Comparison of ENCODE assay signal across 22 cellular contexts in the genomic region with DNA sequence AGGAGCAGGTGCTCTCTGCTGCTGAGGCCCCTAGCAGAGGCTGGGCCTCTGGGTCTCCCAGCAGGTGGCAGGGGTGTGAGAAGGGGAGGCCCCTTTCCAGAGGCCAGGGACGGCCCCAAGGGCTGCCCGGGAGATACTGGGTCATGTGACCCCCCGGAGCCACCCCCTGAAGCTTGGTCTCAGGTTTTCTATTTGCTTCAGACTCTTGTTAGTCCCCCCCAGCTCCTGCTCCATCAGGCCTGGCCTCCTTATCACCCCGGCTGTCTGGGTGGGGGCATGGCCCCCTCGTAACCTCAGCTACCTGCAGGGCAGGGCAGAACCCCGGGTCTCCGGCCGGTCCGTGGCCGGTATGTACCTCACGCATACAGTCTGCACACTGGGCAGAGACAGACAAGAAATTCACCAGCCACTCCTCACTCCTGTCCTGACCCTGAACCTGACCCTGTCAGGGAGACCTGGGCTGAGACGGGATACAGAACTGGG. TPM values are rescaled to one million over a fixed set of nuclear protein-coding genes. Genes with fewer than 3 reads are reported as not detected.
A peak's percentile ranks its signal among the peaks of the same experiment; 100 is the strongest.
DNase-seq lines count a peak whose midpoint lies in the region; ATAC-seq and TF ChIP-seq lines count a peak whose summit lies in the region.
"Had no signal": no experiment of that assay in that cellular context is flagged by ENCODE, and none has a peak within 500 bp of the region (broad histone marks: within the 10 kb centered on the region; RNA-seq: fewer than 3 reads in every experiment).

No MANE protein-coding gene starts in this region.

- no peak overlapping the region for H3K4me2 ChIP-seq in SK-N-SH

- POLR2A ChIA-PET in SK-N-SH (lab: Yijun Ruan, JAX), result interaction anchor here (0.5 kb wide), 1 partner anchor 990 kb away, joined by 3 read pairs; no protein-coding TSS in a partner anchor

- H3K36me3 Mint-ChIP-seq in naive B cell, result no peaks in the 10 kb centered on the region
- H3K36me3 Mint-ChIP-seq: activated CD4-positive, alpha-beta memory T cell treated with anti-CD3 and anti-CD28 coated beads for 36 hours; activated naive CD8-positive, alpha-beta T cell treated with anti-CD3 and anti-CD28 coated beads, Interleukin-2, amount 10 ng/mL, durations not matched to agents 7 days and 5 days; T-cell had no signal

- H3K79me2 ChIP-seq in SK-N-SH (ENCODE audit: insufficient read depth), result no peaks in the 10 kb centered on the region

- H3K9me3 Mint-ChIP-seq in naive B cell, result peaks cover 0 to 2% (median 0%) of the 10 kb centered on the region in 7 donors
- H3K9me3 Mint-ChIP-seq: activated CD4-positive, alpha-beta memory T cell treated with anti-CD3 and anti-CD28 coated beads for 36 hours; activated naive CD8-positive, alpha-beta T cell treated with anti-CD3 and anti-CD28 coated beads, Interleukin-2, amount 10 ng/mL, durations not matched to agents 7 days and 5 days; T-cell had no signal

- H2AFZ ChIP-seq in SK-N-SH (ENCODE audit: low read depth), result no peak overlapping the region

- peaks cover 0 to 4% (median 0%) of the 10 kb centered on the region in 3 donors for H3K27me3 Mint-ChIP-seq in naive B cell

- no peak for TF ChIP-seq EP300 in SK-N-SH (IDR thresholded peaks at IDR 0.05; ENCODE audit: borderline replicate concordance in 1 of 2, low read depth in 1 of 2, low read length in 1 of 2)

- no peaks in the 10 kb centered on the region for H3K9me2 ChIP-seq in SK-N-SH

- H3K27me3 ChIP-seq in gastrocnemius medialis (peaks cover 36 to 42% (median 38%) of the 10 kb centered on the region in 3 donors), SK-N-SH (ENCODE audit: insufficient read depth) (peaks cover 27% of the 10 kb centered on the region)
- H3K27me3 ChIP-seq: ovary, testis had no signal

- DNase-seq in GM10266 (ENCODE audit: extremely low spot score) (peak; percentile 63), GM20000 (ENCODE audit: low spot score) (peak; percentile 67), RPMI8226 (peak; percentile 47), naive B cell (peak; percentile 48), NCI-H774 (lab: John Stamatoyannopoulos, UW) (no peak), gastrocnemius medialis (no peak), SK-N-SH (no peak)
- DNase-seq in activated CD4-positive, alpha-beta T cell treated with anti-CD3 and anti-CD28 coated beads, Interleukin-2, amount 50 U/mL, for 1 hour, result no peak
- DNase-seq: activated CD4-positive, alpha-beta memory T cell treated with anti-CD3 and anti-CD28 coated beads for 36 hours; activated naive CD8-positive, alpha-beta T cell treated with anti-CD3 and anti-CD28 coated beads, Interleukin-2, amount 10 ng/mL, durations not matched to agents 7 days and 5 days; AML-193; dorsolateral prefrontal cortex; erythroblast; GOT3; left ventricle myocardium inferior; NCI-H1092 treated with DMSO at 0.1 percent for 48 hours; NCI-H2107; ovary; stimulated activated CD4-positive, alpha-beta T cell treated with anti-CD3 and anti-CD28 coated beads, Interleukin-2, amount 100 ng/mL, for 48 hours; T-cell; testis had no signal

- ATAC-seq in naive B cell (ENCODE audit: low read depth in 2 of 2) (no peak), gastrocnemius medialis (no peak)
- ATAC-seq: T-cell had no signal

- H3K9me3 ChIP-seq in gastrocnemius medialis (no peaks in the 10 kb centered on the region), SK-N-SH (no peaks in the 10 kb centered on the region)
- H3K9me3 ChIP-seq: breast epithelium, left ventricle myocardium inferior, ovary, testis had no signal

- in situ Hi-C loops in gastrocnemius medialis (cut with MboI; ENCODE audit: low sequenced_read_pairs in 4 of 4), result no loop called here

- H3F3A ChIP-seq in SK-N-SH (replicated peaks; ENCODE audit: insufficient read depth), result peaks cover 5% of the 10 kb centered on the region

- H3K4me1 ChIP-seq in gastrocnemius medialis (peaks cover 0 to 4% of the 10 kb centered on the region in 2 donors), SK-N-SH (ENCODE audit: control insufficient read depth in 1 of 2, insufficient read depth in 2 of 2, low read depth in 1 of 2, low read length in 1 of 2) (peaks cover 0 to 3% of the 10 kb centered on the region in 2 experiments; a peak in 2 of 4 replicates)

- no peak for TF ChIP-seq RAD21 in SK-N-SH (IDR thresholded peaks at IDR 0.05; ENCODE audit: low read length)

- H3K4me1 Mint-ChIP-seq in naive B cell, result peaks cover 41 to 77% (median 68%) of the 10 kb centered on the region in 3 donors

- TF ChIP-seq POLR2A in gastrocnemius medialis (IDR thresholded peaks at IDR 0.05), result no peak

- no peaks in the 10 kb centered on the region for H4K20me1 ChIP-seq in SK-N-SH (ENCODE audit: insufficient read depth)

- H3K4me3 ChIP-seq in gastrocnemius medialis (no peak overlapping the region), SK-N-SH (ENCODE audit: low read depth in 2 of 2, low read length in 1 of 2) (no peak overlapping the region)
- H3K4me3 ChIP-seq: breast epithelium, dorsolateral prefrontal cortex, left ventricle myocardium inferior, ovary, testis had no signal

- H3K9ac ChIP-seq in SK-N-SH, result no peak overlapping the region

- H3K27ac ChIP-seq in gastrocnemius medialis, result no peak overlapping the region
- no peak overlapping the region for H3K27ac ChIP-seq in SK-N-SH (ENCODE audit: low read depth in 2 of 2, low read length in 1 of 2)
- H3K27ac ChIP-seq: breast epithelium, dorsolateral prefrontal cortex, left ventricle myocardium inferior, ovary, testis had no signal

- TF ChIP-seq CTCF in GM10266 (IDR thresholded peaks at IDR 0.05; ENCODE audit: control insufficient read depth, insufficient read depth, low read depth, missing control alignments), result no peak
- no peak for TF ChIP-seq CTCF in GM20000 (IDR thresholded peaks at IDR 0.05; ENCODE audit: extremely low read depth, missing control alignments)
- no peak for TF ChIP-seq CTCF in gastrocnemius medialis (IDR thresholded peaks at IDR 0.05 in 4 of 5, conservative IDR thresholded peaks at IDR 0.05 in 1 of 5)
- TF ChIP-seq CTCF in SK-N-SH (IDR thresholded peaks at IDR 0.05), result no peak

- H3K4me3 Mint-ChIP-seq in naive B cell, result peak overlapping the region; percentile 18 to 73 (median 42)
- H3K4me3 Mint-ChIP-seq: activated CD4-positive, alpha-beta memory T cell treated with anti-CD3 and anti-CD28 coated beads for 36 hours; activated naive CD8-positive, alpha-beta T cell treated with anti-CD3 and anti-CD28 coated beads, Interleukin-2, amount 10 ng/mL, durations not matched to agents 7 days and 5 days; T-cell had no signal

- no peaks in the 10 kb centered on the region for H3K36me3 ChIP-seq in gastrocnemius medialis
- H3K36me3 ChIP-seq in SK-N-SH (replicated peaks in 1 of 2; ENCODE audit: control insufficient read depth in 1 of 2, insufficient read depth in 2 of 2, low read length in 1 of 2), result no peaks in the 10 kb centered on the region
- H3K36me3 ChIP-seq: breast epithelium, left ventricle myocardium inferior, ovary had no signal

- peak overlapping the region in 3 of 6 donors; percentile 63 to 95 (median 91) for H3K27ac Mint-ChIP-seq in naive B cell
- H3K27ac Mint-ChIP-seq: activated CD4-positive, alpha-beta memory T cell treated with anti-CD3 and anti-CD28 coated beads for 36 hours; activated naive CD8-positive, alpha-beta T cell treated with anti-CD3 and anti-CD28 coated beads, Interleukin-2, amount 10 ng/mL, durations not matched to agents 7 days and 5 days; T-cell had no signal

- intact Hi-C loops in gastrocnemius medialis (cut with DNase I; ENCODE audit: low total_unique reads), result no loop called here

- CTCF ChIA-PET in SK-N-SH (lab: Yijun Ruan, JAX), result interaction anchor here (1.8 kb wide), 1 partner anchor 101 kb away, joined by 4 read pairs; no protein-coding TSS in a partner anchor

- 77% methylated on average over 12 of the region's 12 CpGs for WGBS in SK-N-SH (ENCODE audit: low lambda C conversion rate)

TF ChIP-seq in SK-N-SH, 30 proteins besides CTCF, POLR2A, EP300 and RAD21:
- TF ChIP-seq GATA2 (CRISPR knock-in tag; IDR thresholded peaks at IDR 0.05) (no peak), CHD2 (IDR thresholded peaks at IDR 0.05; ENCODE audit: low read length, partially characterized antibody) (no peak)

RNA-seq across cellular contexts. Expression of a gene that starts 13.2 kb away (rescaled TPM):
- polyA plus RNA-seq in naive B cell (ENCODE audit: low read depth in 6 of 6) (10 to 100 TPM; 17.5 to 45.6 (median 24.8) TPM), SK-N-SH (2012; rRNA removed) (81.3 and 104 TPM in 2 replicates)
- total RNA-seq in gastrocnemius medialis, result 10 to 100 TPM; 22.0 to 58.6 (median 42.5) TPM
- polyA plus RNA-seq in SK-N-SH (2012; cell fraction: cytosol; rRNA removed), result 49.6 and 82.9 TPM in 2 replicates
- polyA plus RNA-seq in SK-N-SH (2012; cell fraction: nucleus; rRNA removed), result 173 and 175 TPM in 2 replicates

Comparison
In these comparisons a context has a peak if more than half of its experiments do, and no peak if none do; other contexts are left out.
1. DNase-seq: peak in GM10266 (single experiment), GM20000 (single experiment), RPMI8226 (single experiment) and naive B cell (single experiment); none in NCI-H774 (single experiment), gastrocnemius medialis (0 of 2), SK-N-SH (single experiment) and activated CD4-positive, alpha-beta T cell treated with anti-CD3 and anti-CD28 coated beads, Interleukin-2, amount 50 U/mL, for 1 hour (single experiment).